9 cellular contexts compared by ENCODE assay signal in the genomic region with DNA sequence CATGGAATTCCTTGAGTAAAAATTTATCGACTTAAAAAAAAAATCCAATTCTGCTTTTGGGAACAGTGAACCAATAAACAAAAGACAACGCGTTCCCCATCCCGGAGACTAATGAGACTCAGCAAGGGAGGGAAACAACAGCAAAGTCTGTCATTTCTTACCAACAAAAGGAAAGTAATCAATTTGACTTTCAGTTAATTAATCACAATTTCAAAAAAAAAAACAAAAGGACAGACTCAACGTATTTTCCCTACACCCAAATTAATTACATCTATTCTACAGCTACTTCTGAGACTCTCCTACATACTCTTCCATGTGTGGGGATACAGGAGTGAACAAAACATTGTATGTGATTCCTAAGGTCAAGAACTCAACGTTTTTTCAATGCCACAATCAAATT. TPM values are rescaled to one million over a fixed set of nuclear protein-coding genes. Genes with fewer than 3 reads are reported as not detected.
DNase-seq lines count a peak whose midpoint lies in the region; ATAC-seq and TF ChIP-seq lines count a peak whose summit lies in the region.
"Had no signal": no experiment of that assay in that cellular context is flagged by ENCODE, and none has a peak within 500 bp of the region (broad histone marks: within the 10 kb centered on the region; RNA-seq: fewer than 3 reads in every experiment).

No MANE protein-coding gene starts in this region.

- H3K4me3 ChIP-seq in CD8-positive, alpha-beta T cell (ENCODE audit: low read depth, low read length): no peak overlapping the region
- H3K4me3 ChIP-seq in coronary artery: peak overlapping the region; percentile 98
- H3K4me3 ChIP-seq: lung had no signal

- no peaks in the 10 kb centered on the region for H3K9me3 Mint-ChIP-seq in CD8-positive, alpha-beta T cell
- H3K9me3 Mint-ChIP-seq in neural crest cell: no peaks in the 10 kb centered on the region

- POLR2A ChIA-PET in CD8-positive, alpha-beta T cell (lab: Charles Lee): interaction anchor here (0.7 to 1.4 kb wide), 2 partner anchors 20 to 24 kb away, joined by 3 read pairs; no protein-coding TSS in a partner anchor

- TF ChIP-seq CTCF in CD8-positive, alpha-beta T cell (IDR thresholded peaks at IDR 0.05): no peak
- TF ChIP-seq CTCF in coronary artery (IDR thresholded peaks at IDR 0.05): no peak
- no peak for TF ChIP-seq CTCF in neural crest cell (conservative IDR thresholded peaks at IDR 0.05)

- H3K4me3 Mint-ChIP-seq in CD8-positive, alpha-beta T cell: peak overlapping the region; percentile 90
- H3K4me3 Mint-ChIP-seq in neural crest cell: peak overlapping the region; percentile 98

- peaks cover 30% of the 10 kb centered on the region for H3K4me1 Mint-ChIP-seq in CD8-positive, alpha-beta T cell (ENCODE audit: low read depth)
- peaks cover 62% of the 10 kb centered on the region for H3K4me1 Mint-ChIP-seq in neural crest cell

- no peaks in the 10 kb centered on the region for H3K27me3 Mint-ChIP-seq in CD8-positive, alpha-beta T cell (ENCODE audit: low read depth)
- no peaks in the 10 kb centered on the region for H3K27me3 Mint-ChIP-seq in neural crest cell (ENCODE audit: low read depth)

- H3K27me3 ChIP-seq in CD8-positive, alpha-beta T cell (ENCODE audit: insufficient read depth, low read length): no peaks in the 10 kb centered on the region

- no peaks in the 10 kb centered on the region for H3K9me3 ChIP-seq in CD8-positive, alpha-beta T cell (ENCODE audit: low read length)

- H3K36me3 ChIP-seq in CD8-positive, alpha-beta T cell (ENCODE audit: insufficient read depth, low read length): no peaks in the 10 kb centered on the region

- peaks cover 2% of the 10 kb centered on the region for H3K36me3 Mint-ChIP-seq in CD8-positive, alpha-beta T cell
- H3K36me3 Mint-ChIP-seq in neural crest cell (ENCODE audit: low read depth): no peaks in the 10 kb centered on the region

- no peak overlapping the region for H3K27ac Mint-ChIP-seq in CD8-positive, alpha-beta T cell
- no peak overlapping the region for H3K27ac Mint-ChIP-seq in neural crest cell (ENCODE audit: unreplicated experiment)

- no peak for ATAC-seq in CD8-positive, alpha-beta T cell

- CTCF ChIA-PET in CD8-positive, alpha-beta T cell (lab: Charles Lee): no interaction called here

- H3K27ac ChIP-seq in CD8-positive, alpha-beta T cell (ENCODE audit: low read depth, low read length): no peak overlapping the region
- no peak overlapping the region for H3K27ac ChIP-seq in coronary artery

- DNase-seq in CD8-positive, alpha-beta T cell: no peak
- DNase-seq in NCI-H526 treated with DMSO at 0.1 percent for 48 hours (lab: John Stamatoyannopoulos, UW) (peak; percentile 82), coronary artery (ENCODE audit: low spot score) (no peak), neural crest cell (ENCODE audit: low read depth, low spot score) (no peak), germinal center (ENCODE audit: low spot score) (no peak), NCI-H510A (lab: John Stamatoyannopoulos, UW) (no peak), H4 (ENCODE audit: low spot score) (no peak)
- DNase-seq in stimulated activated CD8-positive, alpha-beta memory T cell treated with anti-CD3 and anti-CD28 coated beads, Interleukin-4, amount 100 ng/mL, for 48 hours: no peak

- intact Hi-C loops in CD8-positive, alpha-beta T cell (cut with DNase I, micrococcal nuclease): no loop called here

- H3K4me1 ChIP-seq in CD8-positive, alpha-beta T cell (ENCODE audit: insufficient read depth, low read length): peaks cover 7% of the 10 kb centered on the region

RNA-seq across cellular contexts. Expression of a gene that starts 1.9 kb away (rescaled TPM):
- total RNA-seq in CD8-positive, alpha-beta T cell: 1 to 10 TPM; 7.7 to 7.9 TPM
- 159 and 167 TPM in 2 replicates for total RNA-seq in neural crest cell
- 55.4 and 68.9 TPM in 2 replicates for total RNA-seq in H4 (2014; rRNA removed; shearing (Covaris generic))
